ENCODE assay signal across 19 cellular contexts in the genomic region with DNA sequence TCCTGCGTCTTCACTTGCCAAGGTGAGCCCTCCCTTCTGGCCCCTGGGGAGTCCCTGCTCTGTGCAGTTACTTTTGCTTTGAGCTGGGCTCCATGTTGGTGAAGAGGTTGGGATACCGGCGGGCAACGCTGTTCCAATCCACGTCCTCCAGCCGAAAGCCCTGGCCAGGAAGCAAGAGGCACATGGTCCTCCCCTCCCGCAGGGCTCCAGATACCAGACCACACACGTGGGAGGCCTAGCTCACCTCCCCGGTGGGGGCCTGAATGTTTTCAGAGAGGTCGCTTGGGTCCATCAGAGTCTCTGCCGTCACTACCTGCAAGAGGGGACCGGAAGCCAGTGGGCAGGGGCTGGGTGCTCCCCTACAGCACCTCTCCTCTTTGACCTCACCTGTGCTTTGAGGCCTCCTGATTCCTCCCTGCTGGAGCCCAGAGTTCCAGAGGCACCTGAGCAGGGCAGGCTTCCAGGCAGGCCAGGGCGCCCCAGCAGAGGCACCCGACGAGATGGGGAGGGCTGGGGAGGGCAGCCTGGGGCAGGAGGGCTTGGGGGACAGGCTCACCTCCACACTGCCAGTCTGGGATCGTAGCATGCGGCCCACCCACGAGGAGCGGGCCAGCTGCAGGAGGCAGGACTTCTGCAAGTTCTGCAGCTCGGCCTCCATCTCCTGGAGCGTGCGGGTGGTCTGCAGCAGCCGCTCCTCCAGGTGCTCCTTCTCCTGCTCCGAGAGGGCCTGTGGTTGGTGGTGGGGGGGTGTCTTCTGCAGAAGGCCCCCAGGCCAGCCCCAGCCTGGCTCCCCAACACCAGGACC. TPM values are rescaled to one million over a fixed set of nuclear protein-coding genes. Genes with fewer than 3 reads are reported as not detected.
A peak's percentile ranks its signal among the peaks of the same experiment; 100 is the strongest.
DNase-seq lines count a peak whose midpoint lies in the region; ATAC-seq and TF ChIP-seq lines count a peak whose summit lies in the region.
"Had no signal": no experiment of that assay in that cellular context is flagged by ENCODE, and none has a peak within 500 bp of the region (broad histone marks: within the 10 kb centered on the region; RNA-seq: fewer than 3 reads in every experiment).

No MANE protein-coding gene starts in this region.

- H3K27me3 Mint-ChIP-seq in natural killer cell (ENCODE audit: low read depth in 2 of 2) (peaks cover 0 to 5% of the 10 kb centered on the region in 2 donors), brain (peaks cover 40% of the 10 kb centered on the region)
- no peaks in the 10 kb centered on the region for H3K27me3 Mint-ChIP-seq in natural killer cell treated with Interleukin-12 subunit alpha and Interleukin-12 subunit beta and Interleukin-15 and Interleukin-18, amount 100 ng/mL, for 72 hours
- H3K27me3 Mint-ChIP-seq: naive thymus-derived CD8-positive, alpha-beta T cell had no signal

- intact Hi-C loops in natural killer cell (cut with micrococcal nuclease) = no loop called here

- H3K27ac Mint-ChIP-seq in natural killer cell = no peak overlapping the region
- H3K27ac Mint-ChIP-seq in natural killer cell treated with Interleukin-12 subunit alpha and Interleukin-12 subunit beta and Interleukin-15 and Interleukin-18, amount 100 ng/mL, for 72 hours = no peak overlapping the region
- H3K27ac Mint-ChIP-seq in brain = no peak overlapping the region
- H3K27ac Mint-ChIP-seq: dendritic cell treated with granulocyte-macrophage colony-stimulating factor and Interleukin-4, amounts not matched to agents 40 ng/mL and 50 ng/mL, for 4 days; progenitor cell of endocrine pancreas had no signal

- no peak for DNase-seq in natural killer cell
- no peak for DNase-seq in natural killer cell treated with Interleukin-12 subunit alpha and Interleukin-12 subunit beta and Interleukin-15 and Interleukin-18, amount 100 ng/mL, for 72 hours (ENCODE audit: low spot score)
- no peak for DNase-seq in NCI-H82 treated with DMSO at 0.1 percent for 48 hours (lab: John Stamatoyannopoulos, UW; ENCODE audit: unreplicated experiment)
- DNase-seq: ACHN; activated CD8-positive, alpha-beta memory T cell treated with anti-CD3 and anti-CD28 coated beads, Interleukin-2, amount 50 U/mL, for 4 hours; activated gamma-delta T cell treated with Interleukin-2 at 50 U/mL for 16 hours; amniotic stem cell; GM23248; mesendoderm; naive thymus-derived CD8-positive, alpha-beta T cell; NCI-H146; NCI-H2171 treated with DMSO at 0.1 percent for 48 hours; Right ventricle myocardium superior; stimulated activated naive CD4-positive, alpha-beta T cell treated with Interleukin-2 at 50 U/mL for 16 hours had no signal

- H3K9me3 Mint-ChIP-seq in natural killer cell (no peaks in the 10 kb centered on the region), brain (peaks cover 0 to 4% (median 0%) of the 10 kb centered on the region in 5 experiments)
- no peaks in the 10 kb centered on the region for H3K9me3 Mint-ChIP-seq in natural killer cell treated with Interleukin-12 subunit alpha and Interleukin-12 subunit beta and Interleukin-15 and Interleukin-18, amount 100 ng/mL, for 72 hours
- H3K9me3 Mint-ChIP-seq: dendritic cell treated with granulocyte-macrophage colony-stimulating factor and Interleukin-4, amounts not matched to agents 40 ng/mL and 50 ng/mL, for 4 days; naive thymus-derived CD8-positive, alpha-beta T cell had no signal

- no peaks in the 10 kb centered on the region for H3K36me3 Mint-ChIP-seq in natural killer cell
- H3K36me3 Mint-ChIP-seq in natural killer cell treated with Interleukin-12 subunit alpha and Interleukin-12 subunit beta and Interleukin-15 and Interleukin-18, amount 100 ng/mL, for 72 hours = no peaks in the 10 kb centered on the region
- no peaks in the 10 kb centered on the region for H3K36me3 Mint-ChIP-seq in brain
- H3K36me3 Mint-ChIP-seq: naive thymus-derived CD8-positive, alpha-beta T cell had no signal

- ATAC-seq in natural killer cell = no peak
- ATAC-seq in natural killer cell treated with Interleukin-12 subunit alpha and Interleukin-12 subunit beta and Interleukin-15 and Interleukin-18, amount 100 ng/mL, for 72 hours = no peak
- ATAC-seq in HG02623 (IDR thresholded peaks at IDR 0.05; ENCODE audit: unreplicated experiment) = no peak
- no peak for ATAC-seq in GM21381 (IDR thresholded peaks at IDR 0.05; ENCODE audit: unreplicated experiment)
- ATAC-seq: naive thymus-derived CD8-positive, alpha-beta T cell had no signal

- peaks cover 5 to 18% of the 10 kb centered on the region in 2 donors for H3K4me1 Mint-ChIP-seq in natural killer cell
- peaks cover 5 to 8% of the 10 kb centered on the region in 2 donors for H3K4me1 Mint-ChIP-seq in natural killer cell treated with Interleukin-12 subunit alpha and Interleukin-12 subunit beta and Interleukin-15 and Interleukin-18, amount 100 ng/mL, for 72 hours (ENCODE audit: low read depth in 2 of 2)
- H3K4me1 Mint-ChIP-seq in brain = peaks cover 5% of the 10 kb centered on the region

- no peak for TF ChIP-seq CTCF in natural killer cell (IDR thresholded peaks at IDR 0.05)
- TF ChIP-seq CTCF in brain (conservative IDR thresholded peaks at IDR 0.05) = no peak

- peak overlapping the region; percentile 13 for H3K4me3 Mint-ChIP-seq in natural killer cell
- H3K4me3 Mint-ChIP-seq in natural killer cell treated with Interleukin-12 subunit alpha and Interleukin-12 subunit beta and Interleukin-15 and Interleukin-18, amount 100 ng/mL, for 72 hours = no peak overlapping the region
- peak overlapping the region in 4 of 5 experiments; percentile 39 to 84 (median 50) for H3K4me3 Mint-ChIP-seq in brain
- H3K4me3 Mint-ChIP-seq: dendritic cell treated with granulocyte-macrophage colony-stimulating factor and Interleukin-4, amounts not matched to agents 40 ng/mL and 50 ng/mL, for 4 days had no signal

RNA-seq across cellular contexts. Expression of gene LMNTD2, which starts 3.0 kb away (rescaled TPM):
- 1 to 10 TPM; 3.5 to 5.2 (median 5.0) TPM for total RNA-seq in natural killer cell
- 1 to 10 TPM; 1.1 to 2.1 TPM for total RNA-seq in natural killer cell treated with Interleukin-12 subunit alpha and Interleukin-12 subunit beta and Interleukin-15 and Interleukin-18, amount 100 ng/mL, for 72 hours
- polyA plus RNA-seq in brain (ENCODE audit: insufficient read depth, low read depth, low replicate concordance) = 1.1 TPM

RNA-seq across cellular contexts. Expression of gene RASSF7, which starts 3.2 kb away (rescaled TPM):
- total RNA-seq in natural killer cell = 10 to 100 TPM; 19.0 to 21.7 (median 20.0) TPM
- 10 to 100 TPM; 13.3 to 22.9 TPM for total RNA-seq in natural killer cell treated with Interleukin-12 subunit alpha and Interleukin-12 subunit beta and Interleukin-15 and Interleukin-18, amount 100 ng/mL, for 72 hours
- polyA plus RNA-seq in brain (ENCODE audit: insufficient read depth, low read depth, low replicate concordance) = 11.2 TPM

RNA-seq across cellular contexts. Expression of gene PHRF1, which starts 18.7 kb away (rescaled TPM):
- total RNA-seq in natural killer cell = 10 to 100 TPM; 46.1 to 52.0 (median 46.9) TPM
- total RNA-seq in natural killer cell treated with Interleukin-12 subunit alpha and Interleukin-12 subunit beta and Interleukin-15 and Interleukin-18, amount 100 ng/mL, for 72 hours = 10 to 100 TPM; 49.2 to 85.7 TPM
- 12.6 TPM for polyA plus RNA-seq in brain (ENCODE audit: insufficient read depth, low read depth, low replicate concordance)

RNA-seq across cellular contexts. Expression of gene LRRC56, which starts 20.2 kb away (rescaled TPM):
- 1 to 10 TPM; 1.5 to 2.4 (median 2.2) TPM for total RNA-seq in natural killer cell
- 1 to 10 TPM in 1 of 2 donors, under 1 TPM in 1; 0.98 to 1.8 TPM for total RNA-seq in natural killer cell treated with Interleukin-12 subunit alpha and Interleukin-12 subunit beta and Interleukin-15 and Interleukin-18, amount 100 ng/mL, for 72 hours
- polyA plus RNA-seq in brain (ENCODE audit: insufficient read depth, low read depth, low replicate concordance) = 5.4 TPM

RNA-seq across cellular contexts. Expression of gene HRAS, which starts 22.2 kb away (rescaled TPM):
- total RNA-seq in natural killer cell = 10 to 100 TPM; 27.6 to 35.0 (median 30.6) TPM
- total RNA-seq in natural killer cell treated with Interleukin-12 subunit alpha and Interleukin-12 subunit beta and Interleukin-15 and Interleukin-18, amount 100 ng/mL, for 72 hours = 10 to 100 TPM; 33.6 to 83.5 TPM
- 127 TPM for polyA plus RNA-seq in brain (ENCODE audit: insufficient read depth, low read depth, low replicate concordance)
